1 cellular context compared by ENCODE assay signal in the genomic region with DNA sequence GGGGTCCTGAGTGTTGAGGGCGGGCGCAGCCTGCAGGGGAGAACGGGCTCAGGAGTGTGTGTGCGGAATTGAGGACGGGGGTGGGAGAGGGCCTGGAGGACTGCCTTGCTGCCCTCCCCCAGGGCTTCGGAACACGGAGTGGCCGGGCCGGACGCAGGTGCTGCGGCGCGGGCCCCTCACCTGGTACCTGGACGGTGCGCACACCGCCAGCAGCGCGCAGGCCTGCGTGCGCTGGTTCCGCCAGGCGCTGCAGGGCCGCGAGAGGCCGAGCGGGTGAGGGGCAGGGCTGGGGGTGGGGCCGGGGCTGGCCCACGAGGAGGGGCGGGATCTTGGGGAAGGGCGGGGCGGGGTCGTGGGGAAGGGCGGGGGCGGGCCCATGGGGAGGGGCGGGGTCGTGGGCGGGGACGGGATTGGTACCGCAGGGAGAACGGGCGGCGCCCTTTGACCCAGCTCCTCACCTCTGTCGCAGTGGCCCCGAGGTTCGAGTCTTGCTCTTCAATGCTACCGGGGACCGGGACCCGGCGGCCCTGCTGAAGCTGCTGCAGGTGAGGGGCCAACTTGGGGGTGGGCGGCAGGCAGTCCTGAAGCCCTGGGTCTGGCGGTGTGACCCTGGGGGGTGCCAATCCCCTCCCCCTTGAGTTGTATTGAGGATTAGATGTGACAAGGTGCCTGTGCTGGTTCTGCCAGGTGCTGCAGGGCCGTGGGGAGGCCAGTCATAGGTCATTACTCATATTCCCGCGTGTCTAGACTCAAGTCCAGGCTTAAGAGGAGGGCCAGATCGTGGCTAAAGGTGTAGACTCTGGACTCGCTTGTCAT.
TF ChIP-seq lines count a peak whose summit lies in the region.

No MANE protein-coding gene starts in this region.

TF ChIP-seq in HepG2, 621 proteins besides CTCF, POLR2A, EP300 and RAD21:
- peak; percentile 63 for TF ChIP-seq AGO2 (optimal IDR thresholded peaks at IDR 0.05; ENCODE audit: low read depth, low read length)
- no peak for TF ChIP-seq ZMAT3 (CRISPR knock-in tag; conservative IDR thresholded peaks at IDR 0.05)
- peak; percentile 73 for TF ChIP-seq RBFOX2 (IDR thresholded peaks at IDR 0.05; ENCODE audit: low read depth, low read length)
